8 cellular contexts compared by ENCODE assay signal in the genomic region with DNA sequence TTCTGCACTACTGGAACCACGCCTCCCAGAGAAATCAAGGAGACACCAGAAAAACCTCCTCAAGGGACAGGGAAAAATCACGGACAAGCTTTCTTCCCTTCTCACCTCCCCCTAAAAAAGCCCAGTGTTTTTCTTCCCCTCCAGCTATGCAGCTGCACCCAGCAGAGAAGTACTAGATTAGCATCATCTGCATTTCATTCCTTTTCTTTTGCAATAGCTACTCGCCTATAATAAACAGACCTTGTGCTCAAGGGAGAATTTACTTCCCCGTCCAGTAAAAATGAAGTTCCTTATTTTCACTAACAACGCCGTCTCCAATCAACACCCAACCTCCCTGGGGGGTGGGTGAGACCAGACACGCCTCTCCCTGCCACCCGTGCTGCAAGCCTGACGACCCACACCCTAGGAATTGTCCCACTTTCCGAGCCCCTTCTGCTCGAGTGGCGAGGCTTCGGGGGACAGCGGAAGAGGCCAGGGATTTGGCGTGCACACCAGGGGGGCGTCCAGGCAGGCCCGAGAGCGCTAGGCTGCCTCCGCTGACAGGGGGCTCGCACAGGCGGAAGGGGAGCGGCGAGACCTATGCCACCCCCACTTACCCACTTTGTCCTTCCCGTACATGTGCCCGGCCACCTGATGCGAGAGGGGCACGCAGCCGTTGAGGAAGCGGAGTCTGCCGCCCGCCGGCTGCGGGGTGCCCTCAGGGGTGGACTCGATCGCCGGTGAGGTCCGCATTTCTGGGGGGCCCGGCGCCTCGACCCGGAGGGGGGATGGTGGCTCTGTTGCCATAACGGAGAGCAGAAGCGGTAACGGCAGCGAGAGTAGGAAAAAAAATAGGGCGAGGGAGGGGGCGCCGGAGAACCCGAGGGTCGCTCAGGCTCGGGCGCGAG. TPM values are rescaled to one million over a fixed set of nuclear protein-coding genes. Genes with fewer than 3 reads are reported as not detected.
DNase-seq lines count a peak whose midpoint lies in the region; ATAC-seq and TF ChIP-seq lines count a peak whose summit lies in the region.

No MANE protein-coding gene starts in this region.

- peaks cover 67% of the 10 kb centered on the region for H3K79me2 ChIP-seq in Loucy (ENCODE audit: insufficient read depth, low read length)

- H2AFZ ChIP-seq in Loucy (ENCODE audit: low read length), result peak overlapping the region; percentile 83

- no peaks in the 10 kb centered on the region for H3K9me2 ChIP-seq in Loucy (replicated peaks; ENCODE audit: low read depth, low read length)

- peak overlapping the region; percentile 63 for H3K9ac ChIP-seq in Loucy (ENCODE audit: low read depth, low read length, poor library complexity, severe bottlenecking)

- peak overlapping the region; percentile 85 for H3K4me3 ChIP-seq in Loucy (ENCODE audit: low read length, poor library complexity, severe bottlenecking)

- no peaks in the 10 kb centered on the region for H3K36me3 ChIP-seq in Loucy (ENCODE audit: insufficient read depth, low read length)

- peak; percentile 10 for ATAC-seq in GM21529 (IDR thresholded peaks at IDR 0.05; ENCODE audit: unreplicated experiment)
- ATAC-seq in left colon, result peak; percentile 48

- peak overlapping the region; percentile 98 for H3K27ac Mint-ChIP-seq in dendritic cell treated with granulocyte-macrophage colony-stimulating factor and Interleukin-4, amounts not matched to agents 40 ng/mL and 50 ng/mL, for 4 days

- no peaks in the 10 kb centered on the region for H3F3A ChIP-seq in Loucy (ENCODE audit: low read depth)

- peaks cover 18% of the 10 kb centered on the region for H3K4me1 Mint-ChIP-seq in dendritic cell treated with granulocyte-macrophage colony-stimulating factor and Interleukin-4, amounts not matched to agents 40 ng/mL and 50 ng/mL, for 4 days (ENCODE audit: low read depth)

- peak overlapping the region; percentile 94 for H3K4me2 ChIP-seq in Loucy (ENCODE audit: low read depth, low read length, poor library complexity, severe bottlenecking)

- H4K20me1 ChIP-seq in Loucy (ENCODE audit: insufficient read depth, low read length, poor library complexity, severe bottlenecking), result peaks cover 41% of the 10 kb centered on the region

- H3K4me1 ChIP-seq in Loucy (ENCODE audit: insufficient read depth, low read length, poor library complexity, severe bottlenecking), result peaks cover 42% of the 10 kb centered on the region

- no peaks in the 10 kb centered on the region for H3K27me3 Mint-ChIP-seq in dendritic cell treated with granulocyte-macrophage colony-stimulating factor and Interleukin-4, amounts not matched to agents 40 ng/mL and 50 ng/mL, for 4 days

- no peaks in the 10 kb centered on the region for H3K27me3 ChIP-seq in Loucy (ENCODE audit: insufficient read depth, low read length, poor library complexity, severe bottlenecking)

- peak; percentile 38 for DNase-seq in COR-L47 (lab: John Stamatoyannopoulos, UW)
- DNase-seq in activated CD4-positive, alpha-beta T cell treated with anti-CD3 and anti-CD28 coated beads for 1 hour, result peak; percentile 11
- peak; percentile 70 to 83 for DNase-seq in left colon
- peak; percentile 26 for DNase-seq in stimulated activated CD4-positive, alpha-beta T cell treated with anti-CD3 and anti-CD28 coated beads, Interleukin-1b, Interleukin-23, amount 100 ng/mL, for 48 hours
- no peak for DNase-seq in occipital lobe (lab: John Stamatoyannopoulos, UW)

- intact Hi-C loops in dendritic cell treated with granulocyte-macrophage colony-stimulating factor and Interleukin-4, amounts not matched to agents 40 ng/mL and 50 ng/mL, for 4 days (cut with micrococcal nuclease), result loop anchor here (10.0 kb wide), 1 partner anchor 68 kb away; a partner anchor contains a TSS
- intact Hi-C loops in left colon (cut with DNase I, micrococcal nuclease), result no loop called here

- peaks cover 16% of the 10 kb centered on the region for H3K36me3 Mint-ChIP-seq in dendritic cell treated with granulocyte-macrophage colony-stimulating factor and Interleukin-4, amounts not matched to agents 40 ng/mL and 50 ng/mL, for 4 days (ENCODE audit: low read depth)

- peak overlapping the region; percentile 97 for H3K4me3 Mint-ChIP-seq in dendritic cell treated with granulocyte-macrophage colony-stimulating factor and Interleukin-4, amounts not matched to agents 40 ng/mL and 50 ng/mL, for 4 days

- no peak for TF ChIP-seq CTCF in Loucy (conservative IDR thresholded peaks at IDR 0.05; ENCODE audit: low read length)

- no peaks in the 10 kb centered on the region for H3K9me3 ChIP-seq in Loucy (ENCODE audit: insufficient read depth, low read depth, low read length)

- no peaks in the 10 kb centered on the region for H3K9me3 Mint-ChIP-seq in dendritic cell treated with granulocyte-macrophage colony-stimulating factor and Interleukin-4, amounts not matched to agents 40 ng/mL and 50 ng/mL, for 4 days

RNA-seq across cellular contexts. Expression of a gene that starts 0.6 kb away (rescaled TPM):
- total RNA-seq in left colon, result 10 to 100 TPM; 14.3 to 20.5 TPM
- total RNA-seq in occipital lobe, result 40.4 TPM

RNA-seq across cellular contexts. Expression of a gene that starts 1.9 kb away (rescaled TPM):
- total RNA-seq in left colon, result 10 to 100 TPM; 46.4 to 50.2 TPM
- 20.9 TPM for total RNA-seq in occipital lobe
